In genomic region chr19:42930214-42930613, GRCh38 we compare ENCODE assay signal across 9 cellular contexts. TPM values are rescaled to one million over a fixed set of nuclear protein-coding genes. Genes with fewer than 3 reads are reported as not detected.
DNase-seq lines count a peak whose midpoint lies in the region; ATAC-seq, FAIRE-seq and TF ChIP-seq lines count a peak whose summit lies in the region.
"Not testable (repeated sequence)": the region's sequence is repeated elsewhere in the genome, so short reads cannot be mapped to it uniquely, and the experiment has no call there.
"Had no signal": no experiment of that assay in that cellular context is flagged by ENCODE, and none has a peak within 500 bp of the region (broad histone marks: within the 10 kb centered on the region; RNA-seq: fewer than 3 reads in every experiment).

No MANE protein-coding gene starts in this region.

- H3K9me2 ChIP-seq in GM23338 (ENCODE audit: insufficient read depth), result not testable (repeated sequence)

- intact Hi-C loops in CD14-positive monocyte (cut with micrococcal nuclease); HepG2 (cut with micrococcal nuclease; ENCODE audit: unreplicated experiment): not testable (repeated sequence)

- TF ChIP-seq RAD21 in HepG2 (CRISPR knock-in tag; IDR thresholded peaks at IDR 0.05), result not testable (repeated sequence)

- not testable (repeated sequence) for FAIRE-seq in HepG2 (lab: Jason Lieb, UNC)

- not testable (repeated sequence) for H3K4me1 ChIP-seq in GM23338 (ENCODE audit: insufficient read depth); adipocyte (ENCODE audit: control insufficient read depth, insufficient read depth, low read length); HepG2 (ENCODE audit: insufficient read depth, low read length)
- peaks cover 20% of the 10 kb centered on the region for H3K4me1 ChIP-seq in fibroblast of lung (ENCODE audit: control insufficient read depth, extremely low read depth, insufficient read depth, low read length)

- 0% methylated on average over 1 of the region's 1 CpG for WGBS in HepG2 (ENCODE audit: low lambda C conversion rate)

- CTCF ChIA-PET in HepG2 (lab: Yijun Ruan, JAX; ENCODE audit: low intra/inter-chr PET ratio, low total read pairs), result not testable (repeated sequence)

- not testable (repeated sequence) for H3K9me3 Mint-ChIP-seq in CD14-positive monocyte
- H3K9me3 Mint-ChIP-seq in GM23338, result peaks cover 97% of the 10 kb centered on the region

- H3K27ac ChIP-seq in GM23338 (ENCODE audit: low read depth); WERI-Rb-1; fibroblast of lung (ENCODE audit: insufficient read depth, low read length); HepG2 (ENCODE audit: extremely low read length, insufficient read depth, low read length): not testable (repeated sequence)

- not testable (repeated sequence) for H3K27me3 ChIP-seq in GM23338 (ENCODE audit: insufficient read depth); adipocyte (replicated peaks; ENCODE audit: control insufficient read depth, insufficient read depth, low read length); fibroblast of lung (ENCODE audit: control insufficient read depth, insufficient read depth, low read length); HepG2 (ENCODE audit: control insufficient read depth in 1 of 2, insufficient read depth in 2 of 2, low read length in 2 of 2)
- H3K27me3 ChIP-seq in WERI-Rb-1 (ENCODE audit: insufficient read depth, low read depth, severe bottlenecking), result peaks cover 37% of the 10 kb centered on the region

- H4K20me1 ChIP-seq in GM23338 (replicated peaks; ENCODE audit: insufficient read depth); fibroblast of lung (ENCODE audit: control insufficient read depth, extremely low read depth, insufficient read depth, low read length); HepG2 (ENCODE audit: insufficient read depth, low read length): not testable (repeated sequence)

- H3K36me3 ChIP-seq in GM23338 (ENCODE audit: insufficient read depth); WERI-Rb-1; adipocyte (ENCODE audit: control insufficient read depth, insufficient read depth, low read length, severe bottlenecking); fibroblast of lung (ENCODE audit: control insufficient read depth, insufficient read depth, low read length); HepG2 (replicated peaks in 1 of 2; ENCODE audit: control insufficient read depth in 1 of 2, insufficient read depth in 2 of 2, low read length in 2 of 2): not testable (repeated sequence)

- H3K9ac ChIP-seq in adipocyte (ENCODE audit: low read length); fibroblast of lung (ENCODE audit: insufficient read depth, low read length); HepG2 (ENCODE audit: insufficient read depth, low read depth, low read length): not testable (repeated sequence)

- H3K79me2 ChIP-seq in GM23338 (replicated peaks; ENCODE audit: insufficient read depth); fibroblast of lung (ENCODE audit: control insufficient read depth, insufficient read depth, low read length); HepG2 (ENCODE audit: insufficient read depth, low read length): not testable (repeated sequence)

- H3K4me3 ChIP-seq in GM23338; WERI-Rb-1 (ENCODE audit: low read depth, low read length); adipocyte (ENCODE audit: low read length); fibroblast of lung (replicated peaks in 1 of 4; ENCODE audit: control extremely low read depth in 1 of 4, insufficient read depth in 1 of 4, low read depth in 3 of 4, low read length in 4 of 4); HepG2 (replicated peaks in 1 of 3; ENCODE audit: insufficient read depth in 1 of 3, low read depth in 2 of 3, low read length in 3 of 3): not testable (repeated sequence)

- not testable (repeated sequence) for H3K36me3 Mint-ChIP-seq in CD14-positive monocyte
- peaks cover 18% of the 10 kb centered on the region; the same call in 2 of the 3 replicates for H3K36me3 Mint-ChIP-seq in GM23338 (ENCODE audit: low read depth)

- not testable (repeated sequence) for H3K4me2 ChIP-seq in GM23338; fibroblast of lung (ENCODE audit: extremely low read depth, insufficient read depth, low read length); HepG2 (ENCODE audit: low read depth, low read length)

- POLR2A ChIA-PET in HepG2 (lab: Yijun Ruan, JAX), result not testable (repeated sequence)

- H3K9me3 ChIP-seq in WERI-Rb-1 (ENCODE audit: severe bottlenecking); adipocyte (ENCODE audit: control insufficient read depth, low read length); fibroblast of lung (ENCODE audit: control insufficient read depth, insufficient read depth, low read depth, low read length); HepG2 (ENCODE audit: low read length): not testable (repeated sequence)

- not testable (repeated sequence) for DNase-seq in CD14-positive monocyte (ENCODE audit: low spot score); HepG2 (ENCODE audit: low spot score)
- DNase-seq in GM23338 (ENCODE audit: low spot score), result peak; percentile 64
- DNase-seq in NCI-H82 (lab: John Stamatoyannopoulos, UW), result peak; percentile 25
- peak; percentile 39 for DNase-seq in WERI-Rb-1
- DNase-seq in adipocyte (ENCODE audit: low read depth), result peak; percentile 56
- DNase-seq in fibroblast of lung (ENCODE audit: low read depth in 2 of 2), result peak; percentile 5 to 23
- DNase-seq in stimulated activated CD4-positive, alpha-beta T cell treated with anti-CD3 and anti-CD28 coated beads, TNF-alpha, amount 100 ng/mL, for 48 hours (ENCODE audit: low read depth in 3 of 3), result peak; percentile 8 to 34 (median 13)

- not testable (repeated sequence) for H3K27ac Mint-ChIP-seq in CD14-positive monocyte, GM23338

- H3F3A ChIP-seq in GM23338 (replicated peaks; ENCODE audit: low read depth), result not testable (repeated sequence)

- H3K4me3 Mint-ChIP-seq in CD14-positive monocyte, GM23338: not testable (repeated sequence)

- not testable (repeated sequence) for BruUV-seq in HepG2 (replicated peaks; lab: Mats Ljungman, UMichigan)

- not testable (repeated sequence) for TF ChIP-seq POLR2A in HepG2 (IDR thresholded peaks at IDR 0.05; ENCODE audit: insufficient read depth in 1 of 2, low read depth in 2 of 2, low read length in 2 of 2)

- H2AFZ ChIP-seq in GM23338; fibroblast of lung (ENCODE audit: low read length); HepG2 (ENCODE audit: low read length): not testable (repeated sequence)

- not testable (repeated sequence) for H3K4me1 Mint-ChIP-seq in CD14-positive monocyte, GM23338

- in situ Hi-C loops in HepG2 (cut with HindIII; ENCODE audit: extremely low pct_ligation_motif_present, low pct_unique_long_range_greater_than_20kb), result not testable (repeated sequence)

- ATAC-seq in GM23338, HepG2: not testable (repeated sequence)

- TF ChIP-seq EP300 in HepG2 (IDR thresholded peaks at IDR 0.05; ENCODE audit: low read depth in 2 of 2, low read length in 2 of 2); HepG2 (CRISPR knock-in tag; IDR thresholded peaks at IDR 0.05; ENCODE audit: borderline replicate concordance): not testable (repeated sequence)

- H3K27me3 Mint-ChIP-seq in CD14-positive monocyte (ENCODE audit: low read depth in 3 of 3), result not testable (repeated sequence)
- peaks cover 13% of the 10 kb centered on the region for H3K27me3 Mint-ChIP-seq in GM23338 (ENCODE audit: insufficient read depth, low read depth, poor library complexity)

- peak; percentile 54 for TF ChIP-seq CTCF in CD14-positive monocyte (IDR thresholded peaks at IDR 0.05)
- TF ChIP-seq CTCF in GM23338 (conservative IDR thresholded peaks at IDR 0.05; ENCODE audit: low read depth in 2 of 2), result peak; percentile 51 to 60
- TF ChIP-seq CTCF in WERI-Rb-1 (IDR thresholded peaks at IDR 0.05; ENCODE audit: low read depth, low read length), result 0 out of 2 replicates have a peak, but pooled peaks have one; percentile 11
- TF ChIP-seq CTCF in fibroblast of lung (conservative IDR thresholded peaks at IDR 0.05 in 1 of 2, IDR thresholded peaks at IDR 0.05 in 1 of 2; ENCODE audit: low read depth in 1 of 2, low read length in 2 of 2), result peak; percentile 25 to 48
- TF ChIP-seq CTCF in HepG2 (CRISPR knock-in tag; IDR thresholded peaks at IDR 0.05), result peak; percentile 18

RNA-seq across cellular contexts. Expression of gene PSG7, which starts 6.8 kb away (rescaled TPM):
- not detected for polyA plus RNA-seq in CD14-positive monocyte
- not detected in 2 replicates for total RNA-seq in GM23338 (2014; rRNA removed; shearing (Covaris generic))
- not detected in 2 replicates for polyA plus RNA-seq in GM23338 (2016; fragmentation: Nextera tagmentation; extraction: Ambion mirVana)
- not detected in 2 replicates for total RNA-seq in fibroblast of lung
- 0.66 and 1.1 TPM in 2 replicates for polyA plus RNA-seq in fibroblast of lung
- 0.48 and 0.63 TPM in 2 replicates for polyA plus RNA-seq in fibroblast of lung (2012)
- not detected in 2 replicates for polyA minus RNA-seq in fibroblast of lung (ENCODE audit: low replicate concordance)
- not detected in 2 replicates for total RNA-seq in HepG2 (2016; rRNA removed; fragmentation: Illumina TruSeq; extraction: Trizol)
- not detected in 2 replicates for total RNA-seq in HepG2 (2016; cell fraction: cytosol; rRNA removed; fragmentation: Illumina TruSeq; extraction: Trizol; ENCODE audit: low read depth)
- not detected in 2 replicates for total RNA-seq in HepG2 (2016; cell fraction: insoluble cytoplasmic fraction; rRNA removed; fragmentation: Illumina TruSeq; extraction: Trizol)
- total RNA-seq in HepG2 (2016; cell fraction: membrane; rRNA removed; fragmentation: Illumina TruSeq; extraction: Trizol), result not detected in 2 replicates
- total RNA-seq in HepG2 (2016; cell fraction: nucleus; rRNA removed; fragmentation: Illumina TruSeq; extraction: Trizol), result not detected in 2 replicates
- not detected in 2 replicates for polyA plus RNA-seq in HepG2 (2011; rRNA removed)
- polyA plus RNA-seq in HepG2 (2011; cell fraction: cytosol; rRNA removed), result not detected in 2 replicates
- polyA plus RNA-seq in HepG2 (2011; cell fraction: nucleus; rRNA removed), result not detected in 2 replicates
- not detected in 2 replicates for polyA plus RNA-seq in HepG2 (2012)
- not detected in 2 replicates for polyA plus RNA-seq in HepG2 (2016; cell fraction: cytosol; fragmentation: Illumina TruSeq; extraction: Trizol; ENCODE audit: low read depth)
- not detected in 2 replicates for polyA plus RNA-seq in HepG2 (2016; cell fraction: insoluble cytoplasmic fraction; fragmentation: Illumina TruSeq; extraction: Trizol; ENCODE audit: low read depth)
- not detected in 2 replicates for polyA plus RNA-seq in HepG2 (2016; cell fraction: membrane; fragmentation: Illumina TruSeq; extraction: Trizol; ENCODE audit: low read depth)
- polyA plus RNA-seq in HepG2 (2016; cell fraction: nucleus; fragmentation: Illumina TruSeq; extraction: Trizol; ENCODE audit: insufficient read depth, low read depth), result not detected in 2 replicates
- polyA minus RNA-seq in HepG2 (2011; rRNA and poly(A)+ RNA removed; ENCODE audit: low replicate concordance), result not detected in 2 replicates
- polyA minus RNA-seq in HepG2 (2011; cell fraction: cytosol; rRNA and poly(A)+ RNA removed), result not detected in 2 replicates
- not detected in 2 replicates for polyA minus RNA-seq in HepG2 (2011; cell fraction: nucleus; rRNA and poly(A)+ RNA removed)
- total RNA-seq: posterior vena cava had no signal

RNA-seq across cellular contexts. Expression of gene PSG6, which starts 12.5 kb away (rescaled TPM):
- polyA plus RNA-seq in CD14-positive monocyte, result not detected
- not detected in 2 replicates for total RNA-seq in GM23338 (2014; rRNA removed; shearing (Covaris generic))
- polyA plus RNA-seq in GM23338 (2016; fragmentation: Nextera tagmentation; extraction: Ambion mirVana), result 0.16 TPM in 1 of 2 replicates, not detected in the other
- total RNA-seq in fibroblast of lung, result 0.17 TPM in 1 of 2 replicates, not detected in the other
- polyA plus RNA-seq in fibroblast of lung, result 0.18 and 0.76 TPM in 2 replicates
- 0.15 and 0.61 TPM in 2 replicates for polyA plus RNA-seq in fibroblast of lung (2012)
- not detected in 2 replicates for polyA minus RNA-seq in fibroblast of lung (ENCODE audit: low replicate concordance)
- not detected in 2 replicates for total RNA-seq in HepG2 (2016; rRNA removed; fragmentation: Illumina TruSeq; extraction: Trizol)
- not detected in 2 replicates for total RNA-seq in HepG2 (2016; cell fraction: cytosol; rRNA removed; fragmentation: Illumina TruSeq; extraction: Trizol; ENCODE audit: low read depth)
- not detected in 2 replicates for total RNA-seq in HepG2 (2016; cell fraction: insoluble cytoplasmic fraction; rRNA removed; fragmentation: Illumina TruSeq; extraction: Trizol)
- not detected in 2 replicates for total RNA-seq in HepG2 (2016; cell fraction: membrane; rRNA removed; fragmentation: Illumina TruSeq; extraction: Trizol)
- not detected in 2 replicates for total RNA-seq in HepG2 (2016; cell fraction: nucleus; rRNA removed; fragmentation: Illumina TruSeq; extraction: Trizol)
- not detected in 2 replicates for polyA plus RNA-seq in HepG2 (2011; rRNA removed)
- polyA plus RNA-seq in HepG2 (2011; cell fraction: cytosol; rRNA removed), result not detected in 2 replicates
- not detected in 2 replicates for polyA plus RNA-seq in HepG2 (2011; cell fraction: nucleus; rRNA removed)
- not detected in 2 replicates for polyA plus RNA-seq in HepG2 (2012)
- not detected in 2 replicates for polyA plus RNA-seq in HepG2 (2016; cell fraction: cytosol; fragmentation: Illumina TruSeq; extraction: Trizol; ENCODE audit: low read depth)
- not detected in 2 replicates for polyA plus RNA-seq in HepG2 (2016; cell fraction: insoluble cytoplasmic fraction; fragmentation: Illumina TruSeq; extraction: Trizol; ENCODE audit: low read depth)
- polyA plus RNA-seq in HepG2 (2016; cell fraction: membrane; fragmentation: Illumina TruSeq; extraction: Trizol; ENCODE audit: low read depth), result not detected in 2 replicates
- not detected in 2 replicates for polyA plus RNA-seq in HepG2 (2016; cell fraction: nucleus; fragmentation: Illumina TruSeq; extraction: Trizol; ENCODE audit: insufficient read depth, low read depth)
- not detected in 2 replicates for polyA minus RNA-seq in HepG2 (2011; rRNA and poly(A)+ RNA removed; ENCODE audit: low replicate concordance)
- polyA minus RNA-seq in HepG2 (2011; cell fraction: cytosol; rRNA and poly(A)+ RNA removed), result not detected in 2 replicates
- not detected in 2 replicates for polyA minus RNA-seq in HepG2 (2011; cell fraction: nucleus; rRNA and poly(A)+ RNA removed)
- total RNA-seq: posterior vena cava had no signal

RNA-seq across cellular contexts. Expression of gene PSG1, which starts 50.7 kb away (rescaled TPM):
- polyA plus RNA-seq in CD14-positive monocyte (not detected), GM23338 (2016; fragmentation: Nextera tagmentation; extraction: Ambion mirVana) (not detected in 2 replicates), fibroblast of lung (16.4 and 23.3 TPM in 2 replicates), HepG2 (2011; rRNA removed) (not detected in 2 replicates)
- total RNA-seq in GM23338 (2014; rRNA removed; shearing (Covaris generic)), result not detected in 2 replicates
- total RNA-seq in fibroblast of lung (0.51 and 1.3 TPM in 2 replicates), HepG2 (2016; rRNA removed; fragmentation: Illumina TruSeq; extraction: Trizol) (not detected in 2 replicates)
- polyA plus RNA-seq in fibroblast of lung (2012), result 19.7 and 26.0 TPM in 2 replicates
- 10.3 and 15.5 TPM in 2 replicates for polyA minus RNA-seq in fibroblast of lung (ENCODE audit: low replicate concordance)
- total RNA-seq in HepG2 (2016; cell fraction: cytosol; rRNA removed; fragmentation: Illumina TruSeq; extraction: Trizol; ENCODE audit: low read depth), result not detected in 2 replicates
- total RNA-seq in HepG2 (2016; cell fraction: insoluble cytoplasmic fraction; rRNA removed; fragmentation: Illumina TruSeq; extraction: Trizol), result not detected in 2 replicates
- not detected in 2 replicates for total RNA-seq in HepG2 (2016; cell fraction: membrane; rRNA removed; fragmentation: Illumina TruSeq; extraction: Trizol)
- not detected in 2 replicates for total RNA-seq in HepG2 (2016; cell fraction: nucleus; rRNA removed; fragmentation: Illumina TruSeq; extraction: Trizol)
- not detected in 2 replicates for polyA plus RNA-seq in HepG2 (2011; cell fraction: cytosol; rRNA removed)
- not detected in 2 replicates for polyA plus RNA-seq in HepG2 (2011; cell fraction: nucleus; rRNA removed)
- polyA plus RNA-seq in HepG2 (2012), result not detected in 2 replicates
- not detected in 2 replicates for polyA plus RNA-seq in HepG2 (2016; cell fraction: cytosol; fragmentation: Illumina TruSeq; extraction: Trizol; ENCODE audit: low read depth)
- not detected in 2 replicates for polyA plus RNA-seq in HepG2 (2016; cell fraction: insoluble cytoplasmic fraction; fragmentation: Illumina TruSeq; extraction: Trizol; ENCODE audit: low read depth)
- polyA plus RNA-seq in HepG2 (2016; cell fraction: membrane; fragmentation: Illumina TruSeq; extraction: Trizol; ENCODE audit: low read depth), result not detected in 2 replicates
- not detected in 2 replicates for polyA plus RNA-seq in HepG2 (2016; cell fraction: nucleus; fragmentation: Illumina TruSeq; extraction: Trizol; ENCODE audit: insufficient read depth, low read depth)
- not detected in 2 replicates for polyA minus RNA-seq in HepG2 (2011; rRNA and poly(A)+ RNA removed; ENCODE audit: low replicate concordance)
- not detected in 2 replicates for polyA minus RNA-seq in HepG2 (2011; cell fraction: cytosol; rRNA and poly(A)+ RNA removed)
- not detected in 2 replicates for polyA minus RNA-seq in HepG2 (2011; cell fraction: nucleus; rRNA and poly(A)+ RNA removed)
- total RNA-seq: posterior vena cava had no signal

Comparison
In these comparisons a context has a peak if more than half of its experiments do, and no peak if none do; other contexts are left out.
1. RNA of gene PSG1, which starts 50.7 kb away (polyA plus RNA-seq): 16.4 to 26.0 TPM in fibroblast of lung; not detected in GM23338, not detected in CD14-positive monocyte and not detected in HepG2; every median in the first group is over 10 times any median in the second.
2. Peak in every context shown above with its lines, with median percentiles within 50 percentile points of each other: CTCF ChIP-seq.